ENCODE assay signal across 8 cellular contexts in the genomic region with DNA sequence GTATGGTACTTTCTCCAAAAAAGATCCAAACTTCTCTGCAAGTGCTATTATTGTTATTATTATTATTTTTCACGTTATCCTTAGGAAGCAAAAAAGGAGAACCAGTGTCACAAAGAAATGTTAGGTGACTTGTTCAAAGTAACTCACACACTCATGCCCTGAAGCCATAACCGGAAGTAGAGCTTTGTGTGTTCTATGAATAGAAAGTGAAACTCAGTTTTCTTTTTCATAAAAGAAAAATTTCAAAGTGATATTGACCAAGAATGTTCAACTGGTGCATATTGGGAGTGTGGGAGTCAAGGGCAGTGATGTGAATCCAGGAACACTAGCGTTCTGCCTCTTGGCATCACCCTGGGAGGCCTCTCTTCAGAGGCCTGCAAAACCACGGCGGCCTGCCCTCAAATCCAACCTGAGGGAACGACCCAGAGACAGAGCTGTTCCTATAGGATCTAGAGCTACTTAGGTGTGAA.
DNase-seq lines count a peak whose midpoint lies in the region; ATAC-seq and TF ChIP-seq lines count a peak whose summit lies in the region.

No MANE protein-coding gene starts in this region.

- H3K36me3 ChIP-seq in left ventricle myocardium inferior = no peaks in the 10 kb centered on the region

- peak; percentile 15 for DNase-seq in ACHN
- DNase-seq in GM19240 (ENCODE audit: insufficient read length, low spot score) = peak; percentile 35
- peak; percentile 16 for DNase-seq in activated naive CD4-positive, alpha-beta T cell treated with anti-CD3 and anti-CD28 coated beads, Interleukin-2, amount 50 U/mL, for 16 hours
- DNase-seq in left ventricle myocardium inferior = no peak
- DNase-seq in right cardiac atrium = no peak
- DNase-seq in NCI-H526 treated with DMSO at 0.1 percent for 48 hours (lab: John Stamatoyannopoulos, UW) = no peak

- H3K4me3 Mint-ChIP-seq in IgD-negative memory B cell (peak overlapping the region in 3 of 4 donors; percentile 59 to 88 (median 87)), nephron (no peak overlapping the region)

- H3K36me3 Mint-ChIP-seq in IgD-negative memory B cell (peaks cover 4% of the 10 kb centered on the region), nephron (ENCODE audit: low read depth) (peaks cover 20% of the 10 kb centered on the region)

- H3K9me3 ChIP-seq in left ventricle myocardium inferior (replicated peaks) (no peaks in the 10 kb centered on the region), right cardiac atrium (ENCODE audit: control insufficient read depth, low read length) (no peaks in the 10 kb centered on the region)

- no peak for ATAC-seq in right cardiac atrium

- H3K27me3 Mint-ChIP-seq in IgD-negative memory B cell (peaks cover 11% of the 10 kb centered on the region), nephron (ENCODE audit: low read depth) (no peaks in the 10 kb centered on the region)

- TF ChIP-seq CTCF in nephron (IDR thresholded peaks at IDR 0.05; ENCODE audit: unreplicated experiment in 3 of 3) = no peak
- no peak for TF ChIP-seq CTCF in left ventricle myocardium inferior (IDR thresholded peaks at IDR 0.05; ENCODE audit: borderline replicate concordance)

- H3K4me1 Mint-ChIP-seq in IgD-negative memory B cell = peaks cover 6 to 13% (median 6%) of the 10 kb centered on the region in 3 donors
- peaks cover 4% of the 10 kb centered on the region for H3K4me1 Mint-ChIP-seq in nephron

- H3K27me3 ChIP-seq in left ventricle myocardium inferior (ENCODE audit: low read depth) = peaks cover 24% of the 10 kb centered on the region
- no peaks in the 10 kb centered on the region for H3K27me3 ChIP-seq in right cardiac atrium (ENCODE audit: control insufficient read depth, insufficient read depth)

- H3K4me1 ChIP-seq in left ventricle myocardium inferior = no peaks in the 10 kb centered on the region
- H3K4me1 ChIP-seq in right cardiac atrium (ENCODE audit: control insufficient read depth, insufficient read depth, low read length) = no peaks in the 10 kb centered on the region

- in situ Hi-C loops in ACHN (cut with HindIII; ENCODE audit: low pct_ligation_motif_present, low pct_unique_long_range_greater_than_20kb, low sequenced_read_pairs) = no loop called here

- H3K9me3 Mint-ChIP-seq in IgD-negative memory B cell (peaks cover 5 to 7% (median 5%) of the 10 kb centered on the region in 3 donors), nephron (no peaks in the 10 kb centered on the region)

- H3K27ac Mint-ChIP-seq in IgD-negative memory B cell (peak overlapping the region in 2 of 3 donors; percentile 9 to 82), nephron (peak overlapping the region; percentile 77 to 92 (median 87))

- WGBS in right cardiac atrium = 62% methylated on average over 6 of the region's 6 CpGs

- H3K27ac ChIP-seq in left ventricle myocardium inferior (replicated peaks) (no peak overlapping the region), right cardiac atrium (ENCODE audit: low read length) (no peak overlapping the region)

- intact Hi-C loops in left ventricle myocardium inferior (cut with micrococcal nuclease) (no loop called here), right cardiac atrium (cut with DNase I) (no loop called here)

- H3K4me3 ChIP-seq in left ventricle myocardium inferior = no peak overlapping the region
- H3K4me3 ChIP-seq in right cardiac atrium (ENCODE audit: low read length) = no peak overlapping the region

Comparison
In these comparisons a context has a peak if more than half of its experiments do, and no peak if none do; other contexts are left out.
1. DNase-seq: peak in ACHN (single experiment), GM19240 (single experiment) and activated naive CD4-positive, alpha-beta T cell treated with anti-CD3 and anti-CD28 coated beads, Interleukin-2, amount 50 U/mL, for 16 hours (single experiment); none in left ventricle myocardium inferior (single experiment), right cardiac atrium (0 of 3) and NCI-H526 treated with DMSO at 0.1 percent for 48 hours (single experiment).
2. H3K4me3 Mint-ChIP-seq: peak in IgD-negative memory B cell (3 of 4); none in nephron (0 of 3).